2 cellular contexts compared by ENCODE assay signal in the genomic region with DNA sequence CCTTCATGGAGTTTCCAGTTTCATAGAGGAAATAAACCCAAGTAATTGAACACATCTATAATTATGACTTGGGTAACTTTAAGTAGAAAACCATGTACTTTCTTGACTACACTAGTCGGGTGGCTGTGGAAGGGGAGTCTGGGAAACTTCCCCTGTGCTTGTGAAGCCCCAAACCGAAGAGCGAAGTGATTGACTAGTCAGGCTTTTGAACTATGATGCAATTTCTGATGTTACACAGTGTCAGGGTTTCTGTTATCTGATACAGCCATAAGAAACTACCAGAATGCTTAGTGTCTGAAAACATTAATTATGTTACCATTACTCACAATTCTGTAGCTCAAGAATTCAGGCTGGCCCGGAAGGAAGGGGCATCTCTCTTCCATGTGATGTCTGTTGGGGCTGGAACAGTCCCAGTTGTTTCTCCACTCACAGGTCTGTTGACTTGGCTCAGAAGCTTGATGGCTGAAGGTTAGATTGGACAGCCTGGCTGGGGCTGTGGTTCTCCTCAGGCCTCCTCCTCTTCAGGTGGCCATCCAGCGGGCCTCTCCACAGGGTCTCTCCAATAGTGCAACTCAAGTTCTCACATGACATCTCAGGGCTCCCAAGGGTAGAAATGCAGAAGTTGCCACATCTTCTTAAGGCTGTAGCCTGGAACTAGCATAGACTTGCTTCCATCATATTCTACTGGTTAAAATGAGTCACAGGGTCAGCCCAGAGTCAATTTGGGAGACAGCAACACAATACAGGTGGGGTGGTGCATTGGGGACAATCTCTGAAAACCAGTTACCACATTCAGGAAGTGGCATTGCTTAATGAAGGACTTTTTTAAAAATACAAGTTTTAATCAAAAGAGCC.
TF ChIP-seq lines count a peak whose summit lies in the region.

No MANE protein-coding gene starts in this region.

TF ChIP-seq in K562, 482 proteins besides CTCF, POLR2A, EP300 and RAD21 (continued from another document):
- TF ChIP-seq, protein P1, sequence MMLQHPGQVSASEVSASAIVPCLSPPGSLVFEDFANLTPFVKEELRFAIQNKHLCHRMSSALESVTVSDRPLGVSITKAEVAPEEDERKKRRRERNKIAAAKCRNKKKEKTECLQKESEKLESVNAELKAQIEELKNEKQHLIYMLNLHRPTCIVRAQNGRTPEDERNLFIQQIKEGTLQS (IDR thresholded peaks at IDR 0.05), result peak; percentile 29
- TF ChIP-seq, protein P1 (CRISPR knock-in tag; conservative IDR thresholded peaks at IDR 0.05), result no peak
TF ChIP-seq in K562: peak in this region for 3.

TF ChIP-seq in liver, 16 proteins besides CTCF, POLR2A, EP300 and RAD21 (continued from another document):
- TF ChIP-seq, protein P2, sequence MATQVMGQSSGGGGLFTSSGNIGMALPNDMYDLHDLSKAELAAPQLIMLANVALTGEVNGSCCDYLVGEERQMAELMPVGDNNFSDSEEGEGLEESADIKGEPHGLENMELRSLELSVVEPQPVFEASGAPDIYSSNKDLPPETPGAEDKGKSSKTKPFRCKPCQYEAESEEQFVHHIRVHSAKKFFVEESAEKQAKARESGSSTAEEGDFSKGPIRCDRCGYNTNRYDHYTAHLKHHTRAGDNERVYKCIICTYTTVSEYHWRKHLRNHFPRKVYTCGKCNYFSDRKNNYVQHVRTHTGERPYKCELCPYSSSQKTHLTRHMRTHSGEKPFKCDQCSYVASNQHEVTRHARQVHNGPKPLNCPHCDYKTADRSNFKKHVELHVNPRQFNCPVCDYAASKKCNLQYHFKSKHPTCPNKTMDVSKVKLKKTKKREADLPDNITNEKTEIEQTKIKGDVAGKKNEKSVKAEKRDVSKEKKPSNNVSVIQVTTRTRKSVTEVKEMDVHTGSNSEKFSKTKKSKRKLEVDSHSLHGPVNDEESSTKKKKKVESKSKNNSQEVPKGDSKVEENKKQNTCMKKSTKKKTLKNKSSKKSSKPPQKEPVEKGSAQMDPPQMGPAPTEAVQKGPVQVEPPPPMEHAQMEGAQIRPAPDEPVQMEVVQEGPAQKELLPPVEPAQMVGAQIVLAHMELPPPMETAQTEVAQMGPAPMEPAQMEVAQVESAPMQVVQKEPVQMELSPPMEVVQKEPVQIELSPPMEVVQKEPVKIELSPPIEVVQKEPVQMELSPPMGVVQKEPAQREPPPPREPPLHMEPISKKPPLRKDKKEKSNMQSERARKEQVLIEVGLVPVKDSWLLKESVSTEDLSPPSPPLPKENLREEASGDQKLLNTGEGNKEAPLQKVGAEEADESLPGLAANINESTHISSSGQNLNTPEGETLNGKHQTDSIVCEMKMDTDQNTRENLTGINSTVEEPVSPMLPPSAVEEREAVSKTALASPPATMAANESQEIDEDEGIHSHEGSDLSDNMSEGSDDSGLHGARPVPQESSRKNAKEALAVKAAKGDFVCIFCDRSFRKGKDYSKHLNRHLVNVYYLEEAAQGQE (IDR thresholded peaks at IDR 0.05), result no peak
- TF ChIP-seq EGR1 (IDR thresholded peaks at IDR 0.05; ENCODE audit: low read depth in 2 of 2) (no peak), HNF4A (conservative IDR thresholded peaks at IDR 0.05) (peak; percentile 57 to 58), JUND (IDR thresholded peaks at IDR 0.05) (no peak), NR2F2 (IDR thresholded peaks at IDR 0.05) (no peak), RXRA (IDR thresholded peaks at IDR 0.05) (peak; percentile 23 to 39), SP1 (IDR thresholded peaks at IDR 0.05) (no peak), YY1 (IDR thresholded peaks at IDR 0.05) (peak; percentile 23), TAF1 (conservative IDR thresholded peaks at IDR 0.05) (no peak)
- TF ChIP-seq, protein P3, sequence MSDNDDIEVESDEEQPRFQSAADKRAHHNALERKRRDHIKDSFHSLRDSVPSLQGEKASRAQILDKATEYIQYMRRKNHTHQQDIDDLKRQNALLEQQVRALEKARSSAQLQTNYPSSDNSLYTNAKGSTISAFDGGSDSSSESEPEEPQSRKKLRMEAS (IDR thresholded peaks at IDR 0.05), result peak; percentile 29
- TF ChIP-seq, protein P1 (IDR thresholded peaks at IDR 0.05), result peak; percentile 67
